Comparison of ENCODE assay signal across 8 cellular contexts in the genomic region with DNA sequence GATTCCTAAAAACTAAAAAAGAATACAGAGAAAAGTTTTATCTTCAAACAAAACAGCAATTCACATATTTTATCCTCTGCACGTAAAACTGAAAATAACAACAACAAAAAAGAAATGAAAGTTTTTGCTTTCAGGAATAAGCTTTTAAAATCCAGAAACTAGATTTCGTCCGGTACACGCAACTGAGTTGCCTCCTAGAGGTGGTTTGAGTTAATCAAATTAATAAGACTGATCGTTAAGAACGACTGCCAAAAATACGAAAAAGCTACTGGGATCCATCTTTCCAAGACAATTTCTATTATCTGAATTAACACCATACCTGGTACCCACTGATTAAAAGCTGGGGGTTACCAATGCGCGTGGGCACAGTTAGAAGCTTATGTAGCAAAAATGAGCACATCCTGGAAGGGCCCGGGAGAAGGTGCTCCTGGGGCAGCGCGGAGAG. TPM values are rescaled to one million over a fixed set of nuclear protein-coding genes. Genes with fewer than 3 reads are reported as not detected.
DNase-seq lines count a peak whose midpoint lies in the region; ATAC-seq lines count a peak whose summit lies in the region.

No MANE protein-coding gene starts in this region.

- intact Hi-C loops in CD4-positive, alpha-beta memory T cell (cut with micrococcal nuclease) = loop anchor here (1.0 to 10.0 kb wide), 3 partner anchors 29 to 1369 kb away; partner anchors contain the start of genes C6orf120, TBP and WDR27

- peaks cover 18 to 46% (median 33%) of the 10 kb centered on the region in 4 donors for H3K4me1 Mint-ChIP-seq in CD4-positive, alpha-beta memory T cell
- peaks cover 18% of the 10 kb centered on the region for H3K4me1 Mint-ChIP-seq in activated T-helper 17 cell treated with anti-CD3 and anti-CD28 coated beads, Interleukin-2, amount 50 U/mL, for 72 hours

- H3K4me3 Mint-ChIP-seq in CD4-positive, alpha-beta memory T cell = peak overlapping the region; percentile 91 to 98 (median 96)
- H3K4me3 Mint-ChIP-seq in activated T-helper 17 cell treated with anti-CD3 and anti-CD28 coated beads, Interleukin-2, amount 50 U/mL, for 72 hours = peak overlapping the region; percentile 97

- H3K4me1 ChIP-seq in CD4-positive, alpha-beta memory T cell (ENCODE audit: insufficient read depth, low read length) = peaks cover 27% of the 10 kb centered on the region
- H3K4me1 ChIP-seq in HAP-1 (peaks cover 6% of the 10 kb centered on the region; the same call in 1 of the 2 replicates), iPS-20b (ENCODE audit: insufficient read depth, low read length) (peaks cover 8% of the 10 kb centered on the region)

- peak overlapping the region; percentile 89 to 98 (median 96) for H3K27ac Mint-ChIP-seq in CD4-positive, alpha-beta memory T cell
- peak overlapping the region; percentile 71 for H3K27ac Mint-ChIP-seq in activated T-helper 17 cell treated with anti-CD3 and anti-CD28 coated beads, Interleukin-2, amount 50 U/mL, for 72 hours

- in situ Hi-C loops in HAP-1 (cut with MboI; ENCODE audit: low sequenced_read_pairs) = no loop called here

- H3K9me3 Mint-ChIP-seq in CD4-positive, alpha-beta memory T cell = no peaks in the 10 kb centered on the region
- H3K9me3 Mint-ChIP-seq in activated T-helper 17 cell treated with anti-CD3 and anti-CD28 coated beads, Interleukin-2, amount 50 U/mL, for 72 hours = no peaks in the 10 kb centered on the region

- H3K9ac ChIP-seq in iPS-20b (ENCODE audit: low read depth, low read length) = peak overlapping the region; percentile 97

- no peaks in the 10 kb centered on the region for H3K27me3 ChIP-seq in CD4-positive, alpha-beta memory T cell (ENCODE audit: insufficient read depth, low read length)
- H3K27me3 ChIP-seq in HAP-1 (ENCODE audit: low read depth) (no peaks in the 10 kb centered on the region; the same call in 1 of the 2 replicates), iPS-20b (ENCODE audit: insufficient read depth, low read length) (no peaks in the 10 kb centered on the region)

- no peak for DNase-seq in CD4-positive, alpha-beta memory T cell
- peak in 1 of 2 experiments; percentile 5 for DNase-seq in HAP-1 (ENCODE audit: low spot score in 2 of 2)
- DNase-seq in superior temporal gyrus (ENCODE audit: extremely low spot score) = peak; percentile 16
- DNase-seq in activated CD4-positive, CD25-positive, alpha-beta regulatory T cell (lab: John Stamatoyannopoulos, UW) = no peak
- DNase-seq in UCSD-AML1 (lab: John Stamatoyannopoulos, UW; ENCODE audit: unreplicated experiment) = no peak

- peak overlapping the region; percentile 25 to 71 for H3K4me3 ChIP-seq in CD4-positive, alpha-beta memory T cell (ENCODE audit: low read length in 2 of 2)
- peak overlapping the region; percentile 84 for H3K4me3 ChIP-seq in HAP-1
- peak overlapping the region; percentile 99 for H3K4me3 ChIP-seq in iPS-20b (ENCODE audit: low read length)

- peak overlapping the region; percentile 87 for H3K27ac ChIP-seq in CD4-positive, alpha-beta memory T cell (ENCODE audit: low read depth, low read length)
- peak overlapping the region; percentile 48 for H3K27ac ChIP-seq in iPS-20b (ENCODE audit: low read length)

- CTCF ChIA-PET in CD4-positive, alpha-beta memory T cell (lab: Charles Lee; ENCODE audit: partially characterized antibody) = interaction anchor here (0.8 to 1.4 kb wide), 7 partner anchors 9 to 794 kb away, joined by 3 to 4 read pairs (median 4); partner anchors contain the start of genes PSMB1 and TBP

- no peak for ATAC-seq in activated T-helper 17 cell treated with anti-CD3 and anti-CD28 coated beads, Interleukin-2, amount 50 U/mL, for 72 hours (replicated peaks)
- ATAC-seq in GM21381 (IDR thresholded peaks at IDR 0.05; ENCODE audit: unreplicated experiment) = no peak

- peaks cover 32% of the 10 kb centered on the region for H3K36me3 ChIP-seq in CD4-positive, alpha-beta memory T cell (ENCODE audit: insufficient read depth, low read length)
- H3K36me3 ChIP-seq in HAP-1 (replicated peaks) (peaks cover 44% of the 10 kb centered on the region), iPS-20b (ENCODE audit: insufficient read depth, low read depth, low read length) (peaks cover 44% of the 10 kb centered on the region)

- POLR2A ChIA-PET in CD4-positive, alpha-beta memory T cell (lab: Charles Lee; ENCODE audit: partially characterized antibody) = interaction anchor here (1.0 to 3.5 kb wide), 13 partner anchors 8 to 881 kb away, joined by 3 to 94 read pairs (median 4); partner anchors contain the start of genes C6orf120, FAM120B, PSMB1 and TBP

- peaks cover 23 to 52% of the 10 kb centered on the region in 2 donors for H3K36me3 Mint-ChIP-seq in CD4-positive, alpha-beta memory T cell
- peaks cover 58% of the 10 kb centered on the region for H3K36me3 Mint-ChIP-seq in activated T-helper 17 cell treated with anti-CD3 and anti-CD28 coated beads, Interleukin-2, amount 50 U/mL, for 72 hours (ENCODE audit: low read depth)

- H3K9me3 ChIP-seq in CD4-positive, alpha-beta memory T cell (ENCODE audit: control insufficient read depth in 1 of 2, low read length in 2 of 2) = no peaks in the 10 kb centered on the region
- no peaks in the 10 kb centered on the region for H3K9me3 ChIP-seq in HAP-1
- no peaks in the 10 kb centered on the region for H3K9me3 ChIP-seq in iPS-20b (ENCODE audit: insufficient read depth, low read depth, low read length)

- peaks cover 0 to 2% of the 10 kb centered on the region in 2 donors for H3K27me3 Mint-ChIP-seq in CD4-positive, alpha-beta memory T cell
- no peaks in the 10 kb centered on the region for H3K27me3 Mint-ChIP-seq in activated T-helper 17 cell treated with anti-CD3 and anti-CD28 coated beads, Interleukin-2, amount 50 U/mL, for 72 hours

RNA-seq across cellular contexts. Expression of gene PDCD2, which starts 0.7 kb away (rescaled TPM):
- 10 to 100 TPM; 75.2 to 78.2 TPM for total RNA-seq in CD4-positive, alpha-beta memory T cell
- polyA plus RNA-seq in CD4-positive, alpha-beta memory T cell = 100 to 1,000 TPM; 127 to 132 TPM
- total RNA-seq in activated T-helper 17 cell treated with anti-CD3 and anti-CD28 coated beads, Interleukin-2, amount 50 U/mL, for 72 hours = 100 to 1,000 TPM in 1 of 2 donors, 10 to 100 TPM in 1; 61.3 to 128 TPM

RNA-seq across cellular contexts. Expression of gene TBP, which starts 29.6 kb away (rescaled TPM):
- 10 to 100 TPM; 27.2 to 27.5 TPM for total RNA-seq in CD4-positive, alpha-beta memory T cell
- polyA plus RNA-seq in CD4-positive, alpha-beta memory T cell = 10 to 100 TPM; 13.5 to 22.4 TPM
- 10 to 100 TPM; 16.8 to 25.6 TPM for total RNA-seq in activated T-helper 17 cell treated with anti-CD3 and anti-CD28 coated beads, Interleukin-2, amount 50 U/mL, for 72 hours

RNA-seq across cellular contexts. Expression of gene PSMB1, which starts 30.7 kb away (rescaled TPM):
- 10 to 100 TPM; 94.2 to 98.6 TPM for total RNA-seq in CD4-positive, alpha-beta memory T cell
- 100 to 1,000 TPM; 445 to 705 TPM for polyA plus RNA-seq in CD4-positive, alpha-beta memory T cell
- 100 to 1,000 TPM; 183 to 201 TPM for total RNA-seq in activated T-helper 17 cell treated with anti-CD3 and anti-CD28 coated beads, Interleukin-2, amount 50 U/mL, for 72 hours

Comparison
In these comparisons a context has a peak if more than half of its experiments do, and no peak if none do; other contexts are left out.
1. H3K4me3 ChIP-seq: peak in every context shown above with its lines; median percentile 99 in iPS-20b; 84 in HAP-1; 48 in CD4-positive, alpha-beta memory T cell.